ENCODE assay signal across 8 cellular contexts in genomic region chr16:11795887-11796226, GRCh38. TPM values are rescaled to one million over a fixed set of nuclear protein-coding genes. Genes with fewer than 3 reads are reported as not detected.
DNase-seq lines count a peak whose midpoint lies in the region; ATAC-seq and TF ChIP-seq lines count a peak whose summit lies in the region.

No MANE protein-coding gene starts in this region.

- TF ChIP-seq CTCF in OCI-LY3 (IDR thresholded peaks at IDR 0.05; ENCODE audit: low read depth, low read length) (no peak), neutrophil (IDR thresholded peaks at IDR 0.05) (no peak)

- H4K20me1 ChIP-seq in OCI-LY3 (ENCODE audit: insufficient read depth, low read length), result peaks cover 49% of the 10 kb centered on the region

- no peak overlapping the region for H2AFZ ChIP-seq in OCI-LY3 (ENCODE audit: low read depth, low read length)

- peak overlapping the region; percentile 93 to 98 (median 97) for H3K27ac Mint-ChIP-seq in CD4-positive, CD25-positive, alpha-beta regulatory T cell

- peak overlapping the region; percentile 92 for H3K4me3 ChIP-seq in CD4-positive, CD25-positive, alpha-beta regulatory T cell (ENCODE audit: low read depth, low read length)
- H3K4me3 ChIP-seq in OCI-LY3 (ENCODE audit: low read length), result peak overlapping the region; percentile 83
- peak overlapping the region; percentile 24 for H3K4me3 ChIP-seq in endocrine pancreas (ENCODE audit: control insufficient read depth, insufficient read depth, low read length)
- peak overlapping the region; percentile 78 to 83 for H3K4me3 ChIP-seq in neutrophil (ENCODE audit: low read depth in 1 of 2, low read length in 1 of 2)

- H3K9me3 Mint-ChIP-seq in CD4-positive, CD25-positive, alpha-beta regulatory T cell, result no peaks in the 10 kb centered on the region

- H3K4me1 Mint-ChIP-seq in CD4-positive, CD25-positive, alpha-beta regulatory T cell, result peaks cover 30 to 89% (median 64%) of the 10 kb centered on the region in 4 donors

- no peaks in the 10 kb centered on the region for H3K27me3 ChIP-seq in CD4-positive, CD25-positive, alpha-beta regulatory T cell (ENCODE audit: control insufficient read depth, insufficient read depth, low read length)
- H3K27me3 ChIP-seq in OCI-LY3 (ENCODE audit: low read depth, low read length) (no peaks in the 10 kb centered on the region), endocrine pancreas (ENCODE audit: control insufficient read depth, insufficient read depth, low read length) (no peaks in the 10 kb centered on the region), neutrophil (no peaks in the 10 kb centered on the region)

- ATAC-seq in CD4-positive, CD25-positive, alpha-beta regulatory T cell (ENCODE audit: low read depth in 2 of 2), result no peak
- ATAC-seq in GM21381 (IDR thresholded peaks at IDR 0.05; ENCODE audit: unreplicated experiment), result no peak
- ATAC-seq in GM21526 (IDR thresholded peaks at IDR 0.05; ENCODE audit: low FRiP score, unreplicated experiment), result no peak

- H3K9ac ChIP-seq in OCI-LY3 (ENCODE audit: low read length) (peak overlapping the region; percentile 99), endocrine pancreas (ENCODE audit: control insufficient read depth, insufficient read depth, low read length) (peak overlapping the region; percentile 74)

- peaks cover 11% of the 10 kb centered on the region for H3K27me3 Mint-ChIP-seq in CD4-positive, CD25-positive, alpha-beta regulatory T cell

- H3K79me2 ChIP-seq in OCI-LY3 (ENCODE audit: low read length), result peaks cover 95% of the 10 kb centered on the region

- H3K27ac ChIP-seq in CD4-positive, CD25-positive, alpha-beta regulatory T cell (ENCODE audit: insufficient read depth, low read length, poor library complexity, severe bottlenecking), result peak overlapping the region; percentile 94
- H3K27ac ChIP-seq in OCI-LY3 (ENCODE audit: low read length) (peak overlapping the region; percentile 89), neutrophil (peak overlapping the region; percentile 96)

- peaks cover 6% of the 10 kb centered on the region for H3K36me3 Mint-ChIP-seq in CD4-positive, CD25-positive, alpha-beta regulatory T cell

- DNase-seq in CD4-positive, CD25-positive, alpha-beta regulatory T cell, result peak in 1 of 3 donors; percentile 24
- DNase-seq in NCI-H1092 treated with DMSO at 0.1 percent for 48 hours (lab: John Stamatoyannopoulos, UW) (no peak), NCI-H1048 (lab: John Stamatoyannopoulos, UW) (no peak)

- H3K4me2 ChIP-seq in OCI-LY3 (ENCODE audit: low read length), result peak overlapping the region; percentile 87

- H3K36me3 ChIP-seq in CD4-positive, CD25-positive, alpha-beta regulatory T cell (ENCODE audit: control insufficient read depth, insufficient read depth, low read length), result peaks cover 3% of the 10 kb centered on the region
- H3K36me3 ChIP-seq in OCI-LY3 (replicated peaks; ENCODE audit: low read depth, low read length) (peaks cover 49% of the 10 kb centered on the region), endocrine pancreas (ENCODE audit: control insufficient read depth, insufficient read depth, low read length) (no peaks in the 10 kb centered on the region), neutrophil (no peaks in the 10 kb centered on the region)

- H3K4me3 Mint-ChIP-seq in CD4-positive, CD25-positive, alpha-beta regulatory T cell, result peak overlapping the region; percentile 91 to 96 (median 96)

- peaks cover 85% of the 10 kb centered on the region for H3K4me1 ChIP-seq in CD4-positive, CD25-positive, alpha-beta regulatory T cell (ENCODE audit: control insufficient read depth, insufficient read depth, low read length, poor library complexity, severe bottlenecking)
- peaks cover 69% of the 10 kb centered on the region for H3K4me1 ChIP-seq in OCI-LY3 (ENCODE audit: low read length)
- H3K4me1 ChIP-seq in endocrine pancreas (ENCODE audit: control insufficient read depth, insufficient read depth, low read length), result peaks cover 14% of the 10 kb centered on the region
- peaks cover 64 to 77% of the 10 kb centered on the region in 2 experiments for H3K4me1 ChIP-seq in neutrophil (ENCODE audit: control insufficient read depth in 1 of 2, insufficient read depth in 1 of 2, low read depth in 1 of 2, low read length in 1 of 2)

- H3K9me3 ChIP-seq in CD4-positive, CD25-positive, alpha-beta regulatory T cell (ENCODE audit: control insufficient read depth in 2 of 2, low read length in 2 of 2), result no peaks in the 10 kb centered on the region
- no peaks in the 10 kb centered on the region for H3K9me3 ChIP-seq in OCI-LY3 (ENCODE audit: insufficient read depth, low read length)
- H3K9me3 ChIP-seq in endocrine pancreas (ENCODE audit: control insufficient read depth, low read length), result no peaks in the 10 kb centered on the region
- no peaks in the 10 kb centered on the region for H3K9me3 ChIP-seq in neutrophil

RNA-seq across cellular contexts. Expression of gene ZC3H7A, which starts 1.2 kb away (rescaled TPM):
- total RNA-seq in CD4-positive, CD25-positive, alpha-beta regulatory T cell, result 157 TPM
- 10 to 100 TPM; 43.3 to 49.5 (median 47.5) TPM for polyA plus RNA-seq in CD4-positive, CD25-positive, alpha-beta regulatory T cell

RNA-seq across cellular contexts. Expression of gene TXNDC11, which starts 53.2 kb away (rescaled TPM):
- total RNA-seq in CD4-positive, CD25-positive, alpha-beta regulatory T cell, result 178 TPM
- polyA plus RNA-seq in CD4-positive, CD25-positive, alpha-beta regulatory T cell, result 10 to 100 TPM; 64.9 to 77.2 (median 70.0) TPM

RNA-seq across cellular contexts. Expression of gene RSL1D1, which starts 55.5 kb away (rescaled TPM):
- total RNA-seq in CD4-positive, CD25-positive, alpha-beta regulatory T cell, result 145 TPM
- 100 to 1,000 TPM; 106 to 235 (median 181) TPM for polyA plus RNA-seq in CD4-positive, CD25-positive, alpha-beta regulatory T cell

Comparison
In these comparisons a context has a peak if more than half of its experiments do, and no peak if none do; other contexts are left out.
1. H3K4me3 ChIP-seq: peak in every context shown above with its lines; median percentile 92 in CD4-positive, CD25-positive, alpha-beta regulatory T cell; 83 in OCI-LY3; 80 in neutrophil; 24 in endocrine pancreas.